14 cellular contexts compared by ENCODE assay signal in the genomic region with DNA sequence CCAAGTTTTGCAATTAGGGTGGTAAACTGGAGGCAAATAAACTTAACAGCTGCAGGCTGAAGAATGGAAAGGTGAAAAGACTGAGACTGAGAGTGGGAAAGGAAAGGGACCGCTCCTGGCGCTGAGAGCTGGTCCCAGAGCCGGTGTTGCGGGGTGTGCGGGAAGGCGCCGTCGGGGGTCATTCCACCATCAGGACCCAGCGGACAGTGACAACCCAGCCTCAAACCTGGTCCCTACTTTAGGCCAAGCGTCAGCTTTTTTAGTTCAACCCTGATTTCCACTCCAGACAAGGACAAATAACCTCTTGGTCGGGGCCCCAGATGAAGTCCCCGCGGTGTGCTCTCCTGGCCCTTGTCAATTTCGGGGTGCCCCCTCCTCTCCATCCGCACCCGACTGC.
DNase-seq lines count a peak whose midpoint lies in the region; ATAC-seq, FAIRE-seq and TF ChIP-seq lines count a peak whose summit lies in the region.
"Had no signal": no experiment of that assay in that cellular context is flagged by ENCODE, and none has a peak within 500 bp of the region (broad histone marks: within the 10 kb centered on the region; RNA-seq: fewer than 3 reads in every experiment).

No MANE protein-coding gene starts in this region.

- peaks cover 6% of the 10 kb centered on the region for H3K4me1 ChIP-seq in CD8-positive, alpha-beta T cell (ENCODE audit: insufficient read depth, low read length)
- H3K4me1 ChIP-seq in Peyer's patch (peaks cover 0 to 15% (median 0%) of the 10 kb centered on the region in 4 donors), esophagus (ENCODE audit: control insufficient read depth in 2 of 2, insufficient read depth in 2 of 2, low read length in 1 of 2) (peaks cover 5 to 6% of the 10 kb centered on the region in 2 donors)

- TF ChIP-seq POLR2A in Peyer's patch (IDR thresholded peaks at IDR 0.05) (no peak), GM12892 (IDR thresholded peaks at IDR 0.05; ENCODE audit: low read depth, low read length) (no peak)

- H3K4me3 Mint-ChIP-seq in CD8-positive, alpha-beta T cell = peak overlapping the region; percentile 38
- H3K4me3 Mint-ChIP-seq in osteocyte (ENCODE audit: unreplicated experiment) = peak overlapping the region; percentile 69
- H3K4me3 Mint-ChIP-seq: activated CD4-positive, alpha-beta memory T cell treated with anti-CD3 and anti-CD28 coated beads for 36 hours had no signal

- peaks cover 11% of the 10 kb centered on the region for H3K4me1 Mint-ChIP-seq in CD8-positive, alpha-beta T cell (ENCODE audit: low read depth)
- peaks cover 28% of the 10 kb centered on the region for H3K4me1 Mint-ChIP-seq in osteocyte (ENCODE audit: unreplicated experiment)

- H3K27ac ChIP-seq in CD8-positive, alpha-beta T cell (ENCODE audit: low read depth, low read length) = no peak overlapping the region
- H3K27ac ChIP-seq in Peyer's patch = no peak overlapping the region
- no peak overlapping the region for H3K27ac ChIP-seq in esophagus (ENCODE audit: low read depth in 2 of 2, low read length in 1 of 2)

- FAIRE-seq in urothelium cell line (lab: Jason Lieb, UNC) = no peak
- FAIRE-seq in GM12892 (lab: Jason Lieb, UNC) = no peak
- FAIRE-seq: frontal cortex, GM18507 had no signal

- H3K27ac Mint-ChIP-seq in CD8-positive, alpha-beta T cell = no peak overlapping the region
- no peak overlapping the region for H3K27ac Mint-ChIP-seq in osteocyte (ENCODE audit: unreplicated experiment)
- H3K27ac Mint-ChIP-seq: activated CD4-positive, alpha-beta memory T cell treated with anti-CD3 and anti-CD28 coated beads for 36 hours had no signal

- H3K27me3 Mint-ChIP-seq in CD8-positive, alpha-beta T cell (ENCODE audit: low read depth) = peaks cover 53% of the 10 kb centered on the region
- peaks cover 35% of the 10 kb centered on the region for H3K27me3 Mint-ChIP-seq in osteocyte (ENCODE audit: unreplicated experiment)

- CTCF ChIA-PET in CD8-positive, alpha-beta T cell (lab: Charles Lee) = no interaction called here

- DNase-seq in CD8-positive, alpha-beta T cell = no peak
- DNase-seq in Peyer's patch = no peak
- DNase-seq in osteocyte (ENCODE audit: extremely low spot score, unreplicated experiment) = no peak
- DNase-seq in urothelium cell line (ENCODE audit: low spot score) = no peak
- no peak for DNase-seq in GM13977 (ENCODE audit: low spot score)
- no peak for DNase-seq in GM12892 (ENCODE audit: insufficient read length)
- DNase-seq in NCI-H2107 treated with DMSO at 0.1 percent for 48 hours (lab: John Stamatoyannopoulos, UW; ENCODE audit: unreplicated experiment) = no peak
- DNase-seq: activated CD4-positive, alpha-beta memory T cell treated with anti-CD3 and anti-CD28 coated beads for 36 hours; Karpas-422; SIG-M5; substantia nigra had no signal

- in situ Hi-C loops in GM13977 (cut with MboI; ENCODE audit: low pct_unique_long_range_greater_than_20kb, low sequenced_read_pairs, unreplicated experiment) = no loop called here

- TF ChIP-seq CTCF in CD8-positive, alpha-beta T cell (IDR thresholded peaks at IDR 0.05) = no peak
- TF ChIP-seq CTCF in Peyer's patch (IDR thresholded peaks at IDR 0.05) = no peak
- no peak for TF ChIP-seq CTCF in osteocyte (IDR thresholded peaks at IDR 0.05)
- no peak for TF ChIP-seq CTCF in GM13977 (IDR thresholded peaks at IDR 0.05; ENCODE audit: extremely low read depth, insufficient read depth, missing control alignments)

- H3K36me3 Mint-ChIP-seq in CD8-positive, alpha-beta T cell = no peaks in the 10 kb centered on the region
- peaks cover 4% of the 10 kb centered on the region for H3K36me3 Mint-ChIP-seq in osteocyte (ENCODE audit: unreplicated experiment)
- H3K36me3 Mint-ChIP-seq: activated CD4-positive, alpha-beta memory T cell treated with anti-CD3 and anti-CD28 coated beads for 36 hours had no signal

- no peak for ATAC-seq in CD8-positive, alpha-beta T cell

- H3K9me3 ChIP-seq in CD8-positive, alpha-beta T cell (ENCODE audit: low read length) = no peaks in the 10 kb centered on the region
- H3K9me3 ChIP-seq in Peyer's patch (no peaks in the 10 kb centered on the region), esophagus (ENCODE audit: control insufficient read depth in 2 of 2, insufficient read depth in 1 of 2, low read depth in 1 of 2, low read length in 1 of 2) (no peaks in the 10 kb centered on the region)

- peaks cover 9% of the 10 kb centered on the region for H3K27me3 ChIP-seq in CD8-positive, alpha-beta T cell (ENCODE audit: insufficient read depth, low read length)
- H3K27me3 ChIP-seq in Peyer's patch (peaks cover 0 to 8% of the 10 kb centered on the region in 2 donors), esophagus (ENCODE audit: control insufficient read depth in 1 of 2, insufficient read depth in 2 of 2, low read length in 2 of 2) (no peaks in the 10 kb centered on the region)

- no peaks in the 10 kb centered on the region for H3K36me3 ChIP-seq in CD8-positive, alpha-beta T cell (ENCODE audit: insufficient read depth, low read length)
- H3K36me3 ChIP-seq in Peyer's patch = no peaks in the 10 kb centered on the region
- no peaks in the 10 kb centered on the region for H3K36me3 ChIP-seq in esophagus (ENCODE audit: control insufficient read depth in 2 of 2, insufficient read depth in 2 of 2, low read length in 1 of 2)

- POLR2A ChIA-PET in CD8-positive, alpha-beta T cell (lab: Charles Lee) = no interaction called here

- no peaks in the 10 kb centered on the region for H3K9me3 Mint-ChIP-seq in CD8-positive, alpha-beta T cell
- H3K9me3 Mint-ChIP-seq in osteocyte (ENCODE audit: unreplicated experiment) = no peaks in the 10 kb centered on the region
- H3K9me3 Mint-ChIP-seq: activated CD4-positive, alpha-beta memory T cell treated with anti-CD3 and anti-CD28 coated beads for 36 hours had no signal

- intact Hi-C loops in CD8-positive, alpha-beta T cell (cut with DNase I, micrococcal nuclease) = no loop called here

- H3K4me3 ChIP-seq in CD8-positive, alpha-beta T cell (ENCODE audit: low read depth, low read length) = no peak overlapping the region
- H3K4me3 ChIP-seq in Peyer's patch (peak overlapping the region; percentile 22 to 59 (median 46)), esophagus (ENCODE audit: low read depth in 1 of 2, low read length in 2 of 2) (peak overlapping the region; percentile 55 to 68)

- WGBS in esophagus, 2 donors = 30 to 52% methylated on average over 15 to 16 of the region's 16 CpGs
